In the genomic region with DNA sequence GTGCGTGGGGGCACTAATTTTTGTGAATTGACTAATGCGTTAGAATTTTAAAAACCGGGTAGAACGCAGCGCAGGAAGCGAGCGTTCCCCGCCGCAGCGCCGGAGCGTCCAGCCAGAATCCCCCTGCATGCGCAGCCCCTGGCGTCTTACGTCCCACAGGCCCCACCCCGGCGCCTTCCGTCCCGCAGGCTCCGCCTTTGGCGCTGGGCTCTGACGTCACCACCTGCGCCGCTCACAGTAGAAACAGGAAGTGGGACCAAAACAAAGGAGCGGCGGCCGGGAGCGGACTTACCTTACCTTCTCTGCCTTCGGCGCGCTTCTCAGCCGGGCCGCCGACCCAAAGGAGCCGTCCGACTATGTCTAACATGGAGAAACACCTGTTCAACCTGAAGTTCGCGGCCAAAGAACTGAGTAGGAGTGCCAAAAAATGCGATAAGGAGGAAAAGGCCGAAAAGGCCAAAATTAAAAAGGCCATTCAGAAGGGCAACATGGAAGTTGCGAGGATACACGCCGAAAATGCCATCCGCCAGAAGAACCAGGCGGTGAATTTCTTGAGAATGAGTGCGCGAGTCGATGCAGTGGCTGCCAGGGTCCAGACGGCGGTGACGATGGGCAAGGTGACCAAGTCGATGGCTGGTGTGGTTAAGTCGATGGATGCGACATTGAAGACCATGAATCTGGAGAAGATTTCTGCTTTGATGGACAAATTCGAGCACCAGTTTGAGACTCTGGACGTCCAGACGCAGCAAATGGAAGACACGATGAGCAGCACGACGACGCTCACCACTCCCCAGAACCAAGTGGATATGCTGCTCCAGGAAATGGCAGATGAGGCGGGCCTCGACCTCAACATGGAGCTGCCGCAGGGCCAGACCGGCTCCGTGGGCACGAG, we compare ENCODE assay signal across 1 cellular context.
TF ChIP-seq lines count a peak whose summit lies in the region.

Gene CHMP1B (plus strand): TSS at position 258 of the 892 bp plus-strand sequence. CDS start 99 bp downstream, at position 357.

TF ChIP-seq in IMR-90, 13 proteins besides CTCF, POLR2A, EP300 and RAD21 (continued from another document):
- TF ChIP-seq ELK1 (IDR thresholded peaks at IDR 0.05; ENCODE audit: borderline replicate concordance, low read depth, low read length) (no peak), RFX5 (IDR thresholded peaks at IDR 0.05; ENCODE audit: low read depth, low read length) (no peak), NFE2L2 (IDR thresholded peaks at IDR 0.05; ENCODE audit: low read depth, low read length) (peak; percentile 21), FOS (IDR thresholded peaks at IDR 0.05; ENCODE audit: low read depth, low read length) (no peak)
